14 cellular contexts compared by ENCODE assay signal in genomic region chr9:33942471-33943083, GRCh38.
DNase-seq lines count a peak whose midpoint lies in the region; ATAC-seq and TF ChIP-seq lines count a peak whose summit lies in the region.
"Had no signal": no experiment of that assay in that cellular context is flagged by ENCODE, and none has a peak within 500 bp of the region (broad histone marks: within the 10 kb centered on the region; RNA-seq: fewer than 3 reads in every experiment).

No MANE protein-coding gene starts in this region.

- no peak overlapping the region for H3K4me3 Mint-ChIP-seq in activated naive CD4-positive, alpha-beta T cell treated with anti-CD3 and anti-CD28 coated beads, Interleukin-2, amount 10 ng/mL, durations not matched to agents 7 days and 5 days
- H3K4me3 Mint-ChIP-seq: B cell; T-helper 2 cell treated with Interferon-gamma antibody and Interleukin-4, amounts not matched to agents 5 μg/mL and 100 μg/mL, for 36 hours had no signal

- peak overlapping the region; percentile 44 to 63 for H3K27ac Mint-ChIP-seq in activated naive CD4-positive, alpha-beta T cell treated with anti-CD3 and anti-CD28 coated beads, Interleukin-2, amount 50 U/mL, for 72 hours
- no peak overlapping the region for H3K27ac Mint-ChIP-seq in activated naive CD4-positive, alpha-beta T cell treated with anti-CD3 and anti-CD28 coated beads, Interleukin-2, amount 10 ng/mL, durations not matched to agents 7 days and 5 days
- H3K27ac Mint-ChIP-seq: B cell; T-helper 2 cell treated with Interferon-gamma antibody and Interleukin-4, amounts not matched to agents 5 μg/mL and 100 μg/mL, for 36 hours had no signal

- H3K36me3 Mint-ChIP-seq in activated naive CD4-positive, alpha-beta T cell treated with anti-CD3 and anti-CD28 coated beads, Interleukin-2, amount 50 U/mL, for 72 hours: peaks cover 16 to 28% of the 10 kb centered on the region in 2 donors
- peaks cover 52% of the 10 kb centered on the region for H3K36me3 Mint-ChIP-seq in activated naive CD4-positive, alpha-beta T cell treated with anti-CD3 and anti-CD28 coated beads, Interleukin-2, amount 10 ng/mL, durations not matched to agents 7 days and 5 days

- peaks cover 76% of the 10 kb centered on the region for H3K36me3 ChIP-seq in SK-N-MC (ENCODE audit: insufficient read depth, low read length)

- H3K27me3 Mint-ChIP-seq in activated naive CD4-positive, alpha-beta T cell treated with anti-CD3 and anti-CD28 coated beads, Interleukin-2, amount 10 ng/mL, durations not matched to agents 7 days and 5 days: no peaks in the 10 kb centered on the region
- H3K27me3 Mint-ChIP-seq: B cell had no signal

- CTCF ChIA-PET in activated naive CD4-positive, alpha-beta T cell treated with anti-CD3 and anti-CD28 coated beads, Interleukin-2, amount 10 ng/mL, durations not matched to agents 7 days and 5 days (lab: Charles Lee): no interaction called here

- peak overlapping the region; percentile 48 for H3K27ac ChIP-seq in SK-N-MC
- H3K27ac ChIP-seq: pancreas, upper lobe of right lung had no signal

- H3K9ac ChIP-seq in SK-N-MC (ENCODE audit: insufficient read length): no peak overlapping the region

- H3K4me3 ChIP-seq in SK-N-MC (no peak overlapping the region), fibroblast of mammary gland (ENCODE audit: control insufficient read depth, low read depth, low read length) (no peak overlapping the region), skeletal muscle cell (ENCODE audit: low read depth, low read length) (no peak overlapping the region)
- H3K4me3 ChIP-seq: dorsolateral prefrontal cortex, pancreas, upper lobe of right lung had no signal

- H3K4me1 Mint-ChIP-seq in activated naive CD4-positive, alpha-beta T cell treated with anti-CD3 and anti-CD28 coated beads, Interleukin-2, amount 10 ng/mL, durations not matched to agents 7 days and 5 days: no peaks in the 10 kb centered on the region
- H3K4me1 Mint-ChIP-seq: B cell had no signal

- no peaks in the 10 kb centered on the region for H3K9me3 ChIP-seq in SK-N-MC (ENCODE audit: low read depth, low read length)
- H3K9me3 ChIP-seq: pancreas, upper lobe of right lung had no signal

- TF ChIP-seq CTCF in fibroblast of mammary gland (conservative IDR thresholded peaks at IDR 0.05; ENCODE audit: control insufficient read depth, insufficient read depth, low read depth, low read length): peak; percentile 56

- H3K9me3 Mint-ChIP-seq in activated naive CD4-positive, alpha-beta T cell treated with anti-CD3 and anti-CD28 coated beads, Interleukin-2, amount 50 U/mL, for 72 hours: no peaks in the 10 kb centered on the region
- no peaks in the 10 kb centered on the region for H3K9me3 Mint-ChIP-seq in activated naive CD4-positive, alpha-beta T cell treated with anti-CD3 and anti-CD28 coated beads, Interleukin-2, amount 10 ng/mL, durations not matched to agents 7 days and 5 days
- H3K9me3 Mint-ChIP-seq: T-helper 2 cell treated with Interferon-gamma antibody and Interleukin-4, amounts not matched to agents 5 μg/mL and 100 μg/mL, for 36 hours had no signal

- no peak for ATAC-seq in activated naive CD4-positive, alpha-beta T cell treated with anti-CD3 and anti-CD28 coated beads, Interleukin-2, amount 50 U/mL, for 72 hours
- ATAC-seq: upper lobe of right lung had no signal

- no peak for DNase-seq in activated naive CD4-positive, alpha-beta T cell treated with anti-CD3 and anti-CD28 coated beads, Interleukin-2, amount 50 U/mL, for 72 hours (ENCODE audit: low spot score in 2 of 2)
- DNase-seq in activated naive CD4-positive, alpha-beta T cell treated with anti-CD3 and anti-CD28 coated beads, Interleukin-2, amount 10 ng/mL, durations not matched to agents 7 days and 5 days: no peak
- DNase-seq in SK-N-MC (ENCODE audit: low read depth, low spot score) (peak; percentile 10), fibroblast of mammary gland (ENCODE audit: low read depth) (peak; percentile 77), skeletal muscle cell (ENCODE audit: low read depth) (peak; percentile 66), hypothalamus (lab: John Stamatoyannopoulos, UW) (no peak)
- DNase-seq in activated CD8-positive, alpha-beta memory T cell treated with anti-CD3 and anti-CD28 coated beads, Interleukin-2, amount 50 U/mL, for 48 hours: no peak
- no peak for DNase-seq in stimulated activated CD4-positive, alpha-beta T cell treated with anti-CD3 and anti-CD28 coated beads, Interleukin-4, amount 100 ng/mL, for 1 hour
- DNase-seq: activated T-cell treated with anti-CD3 and anti-CD28 coated beads, Interleukin-2, amount 50 U/mL, for 48 hours; dorsolateral prefrontal cortex; pancreas; upper lobe of right lung had no signal

Comparison
In these comparisons a context has a peak if more than half of its experiments do, and no peak if none do; other contexts are left out.
1. DNase-seq: peak in SK-N-MC (single experiment), fibroblast of mammary gland (single experiment) and skeletal muscle cell (single experiment); none in activated naive CD4-positive, alpha-beta T cell treated with anti-CD3 and anti-CD28 coated beads, Interleukin-2, amount 50 U/mL, for 72 hours (0 of 2), activated naive CD4-positive, alpha-beta T cell treated with anti-CD3 and anti-CD28 coated beads, Interleukin-2, amount 10 ng/mL, durations not matched to agents 7 days and 5 days (single experiment), hypothalamus (0 of 51), activated CD8-positive, alpha-beta memory T cell treated with anti-CD3 and anti-CD28 coated beads, Interleukin-2, amount 50 U/mL, for 48 hours (single experiment) and stimulated activated CD4-positive, alpha-beta T cell treated with anti-CD3 and anti-CD28 coated beads, Interleukin-4, amount 100 ng/mL, for 1 hour (single experiment).